ENCODE assay signal across 8 cellular contexts in genomic region chr5:32584651-32585050, GRCh38. TPM values are rescaled to one million over a fixed set of nuclear protein-coding genes. Genes with fewer than 3 reads are reported as not detected.
A peak's percentile ranks its signal among the peaks of the same experiment; 100 is the strongest.
DNase-seq lines count a peak whose midpoint lies in the region; ATAC-seq and TF ChIP-seq lines count a peak whose summit lies in the region.

No MANE protein-coding gene starts in this region.

- H3K9ac ChIP-seq in KMS-11 (no peak overlapping the region; the same call in 1 of the 2 replicates), trophoblast cell (ENCODE audit: low read length) (no peak overlapping the region)

- H2AK5ac ChIP-seq in trophoblast cell (ENCODE audit: low read length) = no peak overlapping the region

- peak overlapping the region; percentile 96 for H3K4me3 Mint-ChIP-seq in CD8-positive, alpha-beta T cell
- H3K4me3 Mint-ChIP-seq in activated naive CD8-positive, alpha-beta T cell = peak overlapping the region; percentile 96
- H3K4me3 Mint-ChIP-seq in mesothelial cell of epicardium = peak overlapping the region; percentile 86

- no peak overlapping the region for H3K4me3 ChIP-seq in CD8-positive, alpha-beta T cell (ENCODE audit: low read depth, low read length)
- H3K4me3 ChIP-seq in KMS-11 (IDR thresholded peaks at IDR 0.05; ENCODE audit: insufficient read depth, low read depth, low read length) = no peak overlapping the region
- H3K4me3 ChIP-seq in trophoblast cell (ENCODE audit: low read depth, low read length) = no peak overlapping the region

- no peak overlapping the region for H2BK120ac ChIP-seq in trophoblast cell (ENCODE audit: insufficient read depth, low read length, poor library complexity)

- H3K4me2 ChIP-seq in KMS-11 (peak overlapping the region; percentile 73), trophoblast cell (ENCODE audit: low read length) (no peak overlapping the region)

- H3K27ac ChIP-seq in CD8-positive, alpha-beta T cell (ENCODE audit: low read depth, low read length) = no peak overlapping the region
- H3K27ac ChIP-seq in KMS-11 (peak overlapping the region; percentile 97), trophoblast cell (ENCODE audit: low read depth, low read length) (no peak overlapping the region)

- no peak for DNase-seq in CD8-positive, alpha-beta T cell
- DNase-seq in mesothelial cell of epicardium (ENCODE audit: low spot score in 2 of 2, unreplicated experiment in 2 of 2) (no peak), trophoblast cell (no peak), erythroblast (lab: John Stamatoyannopoulos, UW) (no peak)

- TF ChIP-seq POLR2A in erythroblast (IDR thresholded peaks at IDR 0.05; ENCODE audit: low read length) = no peak

- no peak overlapping the region for H3K23ac ChIP-seq in trophoblast cell (ENCODE audit: low read length)

- no peak overlapping the region for H3K14ac ChIP-seq in trophoblast cell (ENCODE audit: low read length)

- no peaks in the 10 kb centered on the region for H3K27me3 Mint-ChIP-seq in CD8-positive, alpha-beta T cell (ENCODE audit: low read depth)
- no peaks in the 10 kb centered on the region for H3K27me3 Mint-ChIP-seq in activated naive CD8-positive, alpha-beta T cell
- H3K27me3 Mint-ChIP-seq in mesothelial cell of epicardium (ENCODE audit: low read depth) = no peaks in the 10 kb centered on the region

- H3K18ac ChIP-seq in trophoblast cell (ENCODE audit: low read length) = no peak overlapping the region

- no peak overlapping the region for H2BK12ac ChIP-seq in trophoblast cell (ENCODE audit: low read length)

- CTCF ChIA-PET in CD8-positive, alpha-beta T cell (lab: Charles Lee) = interaction anchor here (0.7 to 2.0 kb wide), 4 partner anchors 11 to 354 kb away, joined by 3 to 26 read pairs (median 3); partner anchors contain the start of gene ZFR

- H2AFZ ChIP-seq in KMS-11 (ENCODE audit: low read depth) (no peak overlapping the region), trophoblast cell (ENCODE audit: insufficient read depth, low read length, poor library complexity) (no peak overlapping the region)

- WGBS in trophoblast cell (ENCODE audit: extremely low coverage, insufficient coverage, insufficient read length) = no CpG with 5 or more reads among the region's 6 CpGs

- peak overlapping the region; percentile 95 for H3K27ac Mint-ChIP-seq in CD8-positive, alpha-beta T cell
- H3K27ac Mint-ChIP-seq in activated naive CD8-positive, alpha-beta T cell = peak overlapping the region; percentile 16
- H3K27ac Mint-ChIP-seq in mesothelial cell of epicardium = peak overlapping the region; percentile 90

- no peak overlapping the region for H2BK5ac ChIP-seq in trophoblast cell (ENCODE audit: low read depth, low read length, poor library complexity)

- ATAC-seq in CD8-positive, alpha-beta T cell = no peak
- no peak for ATAC-seq in HG02981 (IDR thresholded peaks at IDR 0.05; ENCODE audit: unreplicated experiment)
- no peak for ATAC-seq in HG02763 (IDR thresholded peaks at IDR 0.05; ENCODE audit: unreplicated experiment)

- H3K4me1 ChIP-seq in CD8-positive, alpha-beta T cell (ENCODE audit: insufficient read depth, low read length) = peaks cover 29% of the 10 kb centered on the region
- H3K4me1 ChIP-seq in KMS-11 (ENCODE audit: low read depth, poor library complexity, severe bottlenecking) (peaks cover 81% of the 10 kb centered on the region), trophoblast cell (ENCODE audit: control insufficient read depth in 1 of 2, insufficient read depth in 2 of 2, low read length in 2 of 2) (no peaks in the 10 kb centered on the region)

- no peaks in the 10 kb centered on the region for H4K20me1 ChIP-seq in KMS-11 (ENCODE audit: insufficient read depth)

- POLR2A ChIA-PET in CD8-positive, alpha-beta T cell (lab: Charles Lee) = interaction anchor here (0.6 to 1.9 kb wide), 6 partner anchors 93 to 411 kb away, joined by 3 to 11 read pairs (median 4); partner anchors contain the start of genes GOLPH3 and ZFR

- no peak overlapping the region for H4K91ac ChIP-seq in trophoblast cell (ENCODE audit: low read depth, low read length)

- intact Hi-C loops in CD8-positive, alpha-beta T cell (cut with DNase I, micrococcal nuclease) = loop anchor here (1.0 to 5.0 kb wide), 7 partner anchors 52 to 1052 kb away; partner anchors contain the start of genes C5orf22 (in 2 of the 2), DROSHA (in 2 of the 2), ZFR (in 2 of the 2) and GOLPH3 (in 1 of the 2)

- H3K9me3 Mint-ChIP-seq in CD8-positive, alpha-beta T cell = no peaks in the 10 kb centered on the region
- no peaks in the 10 kb centered on the region for H3K9me3 Mint-ChIP-seq in activated naive CD8-positive, alpha-beta T cell (ENCODE audit: low read depth)
- H3K9me3 Mint-ChIP-seq in mesothelial cell of epicardium = peaks cover 6% of the 10 kb centered on the region

- H4K12ac ChIP-seq in trophoblast cell (ENCODE audit: low read depth, low read length) = no peak overlapping the region

- H3K79me1 ChIP-seq in trophoblast cell (ENCODE audit: low read length) = peaks cover 6% of the 10 kb centered on the region

- peaks cover 51% of the 10 kb centered on the region for H3K4me1 Mint-ChIP-seq in CD8-positive, alpha-beta T cell (ENCODE audit: low read depth)
- peaks cover 39% of the 10 kb centered on the region for H3K4me1 Mint-ChIP-seq in activated naive CD8-positive, alpha-beta T cell (ENCODE audit: low read depth)
- peaks cover 14% of the 10 kb centered on the region for H3K4me1 Mint-ChIP-seq in mesothelial cell of epicardium

- peaks cover 52% of the 10 kb centered on the region for H3K79me2 ChIP-seq in KMS-11 (ENCODE audit: insufficient read depth, low read depth)
- peaks cover 10% of the 10 kb centered on the region for H3K79me2 ChIP-seq in trophoblast cell (ENCODE audit: control insufficient read depth, insufficient read depth, low read length, poor library complexity)

- H3K36me3 Mint-ChIP-seq in CD8-positive, alpha-beta T cell = peaks cover 17% of the 10 kb centered on the region
- peaks cover 2% of the 10 kb centered on the region for H3K36me3 Mint-ChIP-seq in activated naive CD8-positive, alpha-beta T cell
- peaks cover 3% of the 10 kb centered on the region for H3K36me3 Mint-ChIP-seq in mesothelial cell of epicardium

- H3K9me3 ChIP-seq in CD8-positive, alpha-beta T cell (ENCODE audit: low read length) = no peaks in the 10 kb centered on the region
- H3K9me3 ChIP-seq in trophoblast cell (ENCODE audit: insufficient read depth, low read depth, low read length) = no peaks in the 10 kb centered on the region

- H4K8ac ChIP-seq in trophoblast cell (ENCODE audit: low read depth, low read length) = no peak overlapping the region

- no peak for TF ChIP-seq CTCF in CD8-positive, alpha-beta T cell (IDR thresholded peaks at IDR 0.05)
- TF ChIP-seq CTCF in KMS-11 (conservative IDR thresholded peaks at IDR 0.05; ENCODE audit: low read depth, low read length) = no peak
- no peak for TF ChIP-seq CTCF in mesothelial cell of epicardium (IDR thresholded peaks at IDR 0.05; ENCODE audit: unreplicated experiment)

- H3K4ac ChIP-seq in trophoblast cell (ENCODE audit: low read depth, low read length) = no peak overlapping the region

- H3K27me3 ChIP-seq in CD8-positive, alpha-beta T cell (ENCODE audit: insufficient read depth, low read length) = no peaks in the 10 kb centered on the region
- H3K27me3 ChIP-seq in KMS-11 (ENCODE audit: insufficient read depth, low read depth) (no peaks in the 10 kb centered on the region), trophoblast cell (ENCODE audit: insufficient read depth, low read length) (no peaks in the 10 kb centered on the region)

- H3K36me3 ChIP-seq in CD8-positive, alpha-beta T cell (ENCODE audit: insufficient read depth, low read length) = peaks cover 6% of the 10 kb centered on the region
- H3K36me3 ChIP-seq in KMS-11 (ENCODE audit: insufficient read depth) = no peaks in the 10 kb centered on the region
- peaks cover 6 to 8% of the 10 kb centered on the region in 2 experiments for H3K36me3 ChIP-seq in trophoblast cell (ENCODE audit: control insufficient read depth in 1 of 2, insufficient read depth in 2 of 2, low read length in 2 of 2)

RNA-seq across cellular contexts. Expression of gene SUB1, which starts 0.7 kb away (rescaled TPM):
- 100 to 1,000 TPM; 361 to 370 TPM for total RNA-seq in CD8-positive, alpha-beta T cell
- 199 TPM in 3 replicates for total RNA-seq in mesothelial cell of epicardium
- 473 and 483 TPM in 2 replicates for polyA plus RNA-seq in trophoblast cell (2013)

Comparison
In these comparisons a context has a peak if more than half of its experiments do, and no peak if none do; other contexts are left out.
1. H3K27ac Mint-ChIP-seq: peak in every context shown above with its lines; median percentile 95 in CD8-positive, alpha-beta T cell; 90 in mesothelial cell of epicardium; 16 in activated naive CD8-positive, alpha-beta T cell.